Comparison of ENCODE assay signal across 23 cellular contexts in genomic region chr19:29530549-29531457, GRCh38. TPM values are rescaled to one million over a fixed set of nuclear protein-coding genes. Genes with fewer than 3 reads are reported as not detected.
DNase-seq lines count a peak whose midpoint lies in the region; ATAC-seq, FAIRE-seq and TF ChIP-seq lines count a peak whose summit lies in the region.
"Had no signal": no experiment of that assay in that cellular context is flagged by ENCODE, and none has a peak within 500 bp of the region (broad histone marks: within the 10 kb centered on the region; RNA-seq: fewer than 3 reads in every experiment).

No MANE protein-coding gene starts in this region.

- H2AFZ ChIP-seq in astrocyte (ENCODE audit: low read depth, low read length) = no peak overlapping the region
- H2AFZ ChIP-seq in PC-9 = no peak overlapping the region

- TF ChIP-seq POLR2A in sigmoid colon (IDR thresholded peaks at IDR 0.05) = no peak

- no peak overlapping the region for H3K27ac Mint-ChIP-seq in astrocyte (ENCODE audit: unreplicated experiment)
- H3K27ac Mint-ChIP-seq: activated B cell treated with CpG ODN at 0.5 μM for 24 hours; activated T-helper 17 cell treated with anti-CD3 and anti-CD28 coated beads, Interleukin-2, amount 50 U/mL, for 72 hours had no signal

- no peak for FAIRE-seq in astrocyte (lab: Jason Lieb, UNC)
- FAIRE-seq: G401.6 had no signal

- H3K27me3 Mint-ChIP-seq in astrocyte (ENCODE audit: low read depth, unreplicated experiment) = peaks cover 72% of the 10 kb centered on the region

- H3K9me3 Mint-ChIP-seq in astrocyte (ENCODE audit: unreplicated experiment) = peaks cover 2% of the 10 kb centered on the region
- H3K9me3 Mint-ChIP-seq: activated B cell treated with CpG ODN at 0.5 μM for 24 hours; activated T-helper 17 cell treated with anti-CD3 and anti-CD28 coated beads, Interleukin-2, amount 50 U/mL, for 72 hours had no signal

- H3K4me3 Mint-ChIP-seq in astrocyte (ENCODE audit: unreplicated experiment) = peak overlapping the region; percentile 57
- H3K4me3 Mint-ChIP-seq: activated B cell treated with CpG ODN at 0.5 μM for 24 hours; activated T-helper 17 cell treated with anti-CD3 and anti-CD28 coated beads, Interleukin-2, amount 50 U/mL, for 72 hours had no signal

- ATAC-seq in GM21528 (IDR thresholded peaks at IDR 0.05; ENCODE audit: low FRiP score, unreplicated experiment) = no peak
- ATAC-seq: activated T-helper 17 cell treated with anti-CD3 and anti-CD28 coated beads, Interleukin-2, amount 50 U/mL, for 72 hours; left lung had no signal

- H3K9me3 ChIP-seq in HEK293 (ENCODE audit: control insufficient read depth, insufficient read depth, low read depth, low read length) (no peaks in the 10 kb centered on the region; the same call in 1 of the 2 replicates), astrocyte (ENCODE audit: insufficient read depth, low read depth, low read length) (peaks cover 7% of the 10 kb centered on the region), iPS-18c (ENCODE audit: control insufficient read depth, insufficient read depth, low read length) (peaks cover 5% of the 10 kb centered on the region), sigmoid colon (no peaks in the 10 kb centered on the region), PC-9 (ENCODE audit: insufficient read depth, low read depth) (no peaks in the 10 kb centered on the region)
- H3K9me3 ChIP-seq: left lung, ovary, SJCRH30 had no signal

- no peak overlapping the region for H3K27ac ChIP-seq in HEK293 (ENCODE audit: extremely low read depth, low read depth, low read length)
- H3K27ac ChIP-seq in astrocyte (ENCODE audit: low read depth, low read length) = no peak overlapping the region
- H3K27ac ChIP-seq in sigmoid colon = no peak overlapping the region
- no peak overlapping the region for H3K27ac ChIP-seq in PC-9
- H3K27ac ChIP-seq: left lung, ovary, SJCRH30 had no signal

- no peaks in the 10 kb centered on the region for H3K36me3 ChIP-seq in HEK293 (ENCODE audit: control insufficient read depth in 2 of 2, insufficient read depth in 1 of 2, low read length in 2 of 2)
- H3K36me3 ChIP-seq in astrocyte (ENCODE audit: insufficient read depth, low read length) = no peaks in the 10 kb centered on the region
- no peaks in the 10 kb centered on the region for H3K36me3 ChIP-seq in sigmoid colon
- no peaks in the 10 kb centered on the region for H3K36me3 ChIP-seq in PC-9 (ENCODE audit: low read depth)
- H3K36me3 ChIP-seq: left lung, ovary, SJCRH30 had no signal

- no peak for TF ChIP-seq EP300 in sigmoid colon (IDR thresholded peaks at IDR 0.05)

- TF ChIP-seq CTCF in HEK293 (tag by site-specific recombination; IDR thresholded peaks at IDR 0.05) (no peak), astrocyte (IDR thresholded peaks at IDR 0.05; ENCODE audit: insufficient read depth, low read depth, low read length) (no peak), sigmoid colon (IDR thresholded peaks at IDR 0.05) (no peak), PC-9 (conservative IDR thresholded peaks at IDR 0.05) (no peak)

- POLR2A ChIA-PET in HEK293 (lab: Yijun Ruan, JAX) (no interaction called here), PC-9 (lab: Charles Lee; ENCODE audit: unreplicated experiment) (no interaction called here)

- H3K9me2 ChIP-seq in PC-9 (ENCODE audit: insufficient read depth) = no peaks in the 10 kb centered on the region

- BruUV-seq in PC-9 (replicated peaks; lab: Mats Ljungman, UMichigan) = no TSS peak

- 25 to 28% methylated on average over 15 of the region's 15 CpGs for WGBS in sigmoid colon, 2 donors

- H4K20me1 ChIP-seq in astrocyte (ENCODE audit: insufficient read depth, low read length) (no peaks in the 10 kb centered on the region), PC-9 (ENCODE audit: insufficient read depth) (no peaks in the 10 kb centered on the region)

- DNase-seq in astrocyte (ENCODE audit: low read depth) = no peak
- DNase-seq in sigmoid colon = peak; percentile 49
- DNase-seq in globus pallidus (ENCODE audit: low spot score) = no peak
- no peak for DNase-seq in PC-9
- DNase-seq: activated B cell treated with CpG ODN at 0.5 μM for 24 hours; amniotic stem cell; cerebellar nuclear complex; hypothalamus; Kasumi-1; NCI-H1105; NCI-H69; OCI-M1; SJCRH30; stimulated activated CD4-positive, alpha-beta T cell treated with anti-CD3 and anti-CD28 coated beads, Interleukin-4, amount 100 ng/mL, for 1 hour had no signal

- no peaks in the 10 kb centered on the region for H3K36me3 Mint-ChIP-seq in astrocyte (ENCODE audit: low read depth, unreplicated experiment)

- H3K4me2 ChIP-seq in astrocyte (ENCODE audit: low read length) (no peak overlapping the region), PC-9 (no peak overlapping the region)

- H3K4me1 ChIP-seq in HEK293 (ENCODE audit: control insufficient read depth, insufficient read depth, low read length) = peaks cover 29% of the 10 kb centered on the region
- H3K4me1 ChIP-seq in astrocyte (ENCODE audit: insufficient read depth, low read length) = no peaks in the 10 kb centered on the region
- H3K4me1 ChIP-seq in sigmoid colon = peaks cover 0 to 47% (median 42%) of the 10 kb centered on the region in 4 donors
- H3K4me1 ChIP-seq in PC-9 (replicated peaks; ENCODE audit: insufficient read depth) = no peaks in the 10 kb centered on the region
- H3K4me1 ChIP-seq: SJCRH30 had no signal

- CTCF ChIA-PET in HEK293 (lab: Yijun Ruan, JAX) = interaction anchor here (0.5 to 4.2 kb wide), 8 partner anchors 7 to 267 kb away, joined by 3 to 38 read pairs (median 4); no protein-coding TSS in a partner anchor
- CTCF ChIA-PET in PC-9 (lab: Charles Lee) = no interaction called here

- peaks cover 2% of the 10 kb centered on the region for H3K4me1 Mint-ChIP-seq in astrocyte (ENCODE audit: low read depth, unreplicated experiment)

- no peak overlapping the region for H3K4me3 ChIP-seq in HEK293 (ENCODE audit: low read depth, low read length)
- no peak overlapping the region for H3K4me3 ChIP-seq in astrocyte (ENCODE audit: insufficient read depth, low read depth, low read length)
- peak overlapping the region; percentile 58 for H3K4me3 ChIP-seq in iPS-18c (ENCODE audit: insufficient read depth, low read depth, low read length)
- no peak overlapping the region for H3K4me3 ChIP-seq in sigmoid colon
- no peak overlapping the region for H3K4me3 ChIP-seq in PC-9
- H3K4me3 ChIP-seq: left lung, ovary, SJCRH30 had no signal

- intact Hi-C loops in sigmoid colon (cut with DNase I) (no loop called here), PC-9 (cut with micrococcal nuclease; ENCODE audit: unreplicated experiment) (no loop called here)

- H3K9ac ChIP-seq in astrocyte (ENCODE audit: low read length) = no peak overlapping the region

- no peaks in the 10 kb centered on the region for H3F3A ChIP-seq in PC-9 (ENCODE audit: insufficient read depth, low read depth)

- H3K27me3 ChIP-seq in astrocyte (ENCODE audit: insufficient read depth, low read length) (peaks cover 36% of the 10 kb centered on the region), sigmoid colon (peaks cover 44 to 81% (median 72%) of the 10 kb centered on the region in 3 donors), PC-9 (ENCODE audit: insufficient read depth, low read depth) (peaks cover 47% of the 10 kb centered on the region)
- H3K27me3 ChIP-seq: ovary had no signal

- no peaks in the 10 kb centered on the region for H3K79me2 ChIP-seq in astrocyte (ENCODE audit: insufficient read depth, low read length)
- H3K79me2 ChIP-seq in PC-9 (ENCODE audit: low read depth) = no peaks in the 10 kb centered on the region

TF ChIP-seq in HEK293, 187 proteins besides CTCF, POLR2A, EP300 and RAD21:
- TF ChIP-seq GLIS2 (tag by site-specific recombination; IDR thresholded peaks at IDR 0.05) (0 out of 2 replicates have a peak, but pooled peaks have one; percentile 18), ZNF629 (tag by site-specific recombination; IDR thresholded peaks at IDR 0.05) (no peak)

RNA-seq across cellular contexts. Expression of gene VSTM2B, which starts 5.0 kb away (rescaled TPM):
- total RNA-seq in astrocyte (not detected in 2 replicates), sigmoid colon (under 1 TPM in 1 of 4 donors, not detected in 3; 0.41 TPM), PC-9 (2021) (not detected in 2 replicates)
- polyA plus RNA-seq in sigmoid colon = not detected
- total RNA-seq: activated B cell treated with CpG ODN at 0.5 μM for 24 hours; activated T-helper 17 cell treated with anti-CD3 and anti-CD28 coated beads, Interleukin-2, amount 50 U/mL, for 72 hours; left lung; SJCRH30; subcutaneous adipose tissue; T-helper 2 cell treated with Interferon-gamma antibody and Interleukin-4, amounts not matched to agents 100 ng/mL and 5 ng/mL, for 36 hours had no signal
- polyA plus RNA-seq: ovary had no signal
